In genomic region chr3:101512521-101513418, GRCh38 we compare ENCODE assay signal across 8 cellular contexts. TPM values are rescaled to one million over a fixed set of nuclear protein-coding genes. Genes with fewer than 3 reads are reported as not detected.
DNase-seq lines count a peak whose midpoint lies in the region; ATAC-seq and TF ChIP-seq lines count a peak whose summit lies in the region.

SENP7 (minus strand) TSS chr3:101513212; CDS start chr3:101513130, 82 bp downstream.

- H3K9me3 Mint-ChIP-seq in activated CD4-positive, alpha-beta T cell treated with anti-CD3 and anti-CD28 coated beads, Interleukin-2, amount 10 ng/mL, durations not matched to agents 24 days and 14 days: peaks cover 3% of the 10 kb centered on the region

- no peak for TF ChIP-seq CTCF in AG04449 (IDR thresholded peaks at IDR 0.05; ENCODE audit: insufficient read depth, low read length, missing control alignments)

- POLR2A ChIA-PET in AG04449 (lab: Yijun Ruan, JAX): interaction anchor here (0.6 kb wide), 2 partner anchors 40 to 424 kb away, joined by 3 read pairs; no protein-coding TSS in a partner anchor

- intact Hi-C loops in activated CD4-positive, alpha-beta T cell treated with anti-CD3 and anti-CD28 coated beads, Interleukin-2, amount 10 ng/mL, durations not matched to agents 24 days and 14 days (cut with micrococcal nuclease): loop anchor here (1.0 to 5.0 kb wide), 2 partner anchors 49 to 800 kb away; partner anchors contain the start of gene TRMT10C

- H3K4me1 Mint-ChIP-seq in activated CD4-positive, alpha-beta T cell treated with anti-CD3 and anti-CD28 coated beads, Interleukin-2, amount 10 ng/mL, durations not matched to agents 24 days and 14 days: peaks cover 27% of the 10 kb centered on the region

- CTCF ChIA-PET in AG04449 (lab: Yijun Ruan, JAX): interaction anchor here (0.7 to 1.6 kb wide), 4 partner anchors 10 to 62 kb away, joined by 3 to 5 read pairs (median 3); partner anchors contain the start of gene PCNP

- H3K27ac Mint-ChIP-seq in activated CD4-positive, alpha-beta T cell treated with anti-CD3 and anti-CD28 coated beads, Interleukin-2, amount 10 ng/mL, durations not matched to agents 24 days and 14 days: peak within 1 kb of the TSS; percentile 100

- DNase-seq in AG04449 (ENCODE audit: low read depth, low spot score) (no peak), NCI-H510A treated with DMSO at 0.1 percent for 48 hours (lab: John Stamatoyannopoulos, UW) (peak; percentile 61), dedifferentiated amniotic fluid mesenchymal stem cell (ENCODE audit: extremely low spot score) (peak; percentile 73), left lobe of liver (ENCODE audit: low spot score) (peak; percentile 83)
- DNase-seq in activated CD4-positive, alpha-beta T cell treated with anti-CD3 and anti-CD28 coated beads, Interleukin-2, amount 10 ng/mL, durations not matched to agents 24 days and 14 days: peak; percentile 94
- DNase-seq in stimulated activated CD4-positive, alpha-beta T cell treated with anti-CD3 and anti-CD28 coated beads, Interleukin-2, amount 100 ng/mL, for 4 hours (ENCODE audit: low read depth): peak; percentile 58

- H3K36me3 Mint-ChIP-seq in activated CD4-positive, alpha-beta T cell treated with anti-CD3 and anti-CD28 coated beads, Interleukin-2, amount 10 ng/mL, durations not matched to agents 24 days and 14 days (ENCODE audit: low read depth): peaks cover 13% of the 10 kb centered on the region

- H3K4me3 ChIP-seq in AG04449 (ENCODE audit: low read depth, low read length): peak within 1 kb of the TSS; percentile 80

- peak; percentile 65 for ATAC-seq in GM18907 (IDR thresholded peaks at IDR 0.05; ENCODE audit: unreplicated experiment)
- peak; percentile 49 for ATAC-seq in HG03280 (IDR thresholded peaks at IDR 0.05; ENCODE audit: unreplicated experiment)
- ATAC-seq in left lobe of liver: peak; percentile 90

- peak within 1 kb of the TSS; percentile 99 for H3K4me3 Mint-ChIP-seq in activated CD4-positive, alpha-beta T cell treated with anti-CD3 and anti-CD28 coated beads, Interleukin-2, amount 10 ng/mL, durations not matched to agents 24 days and 14 days

- H3K27me3 Mint-ChIP-seq in activated CD4-positive, alpha-beta T cell treated with anti-CD3 and anti-CD28 coated beads, Interleukin-2, amount 10 ng/mL, durations not matched to agents 24 days and 14 days: peaks cover 3% of the 10 kb centered on the region

RNA-seq across cellular contexts. Expression of gene SENP7, which starts in this region (rescaled TPM):
- total RNA-seq in activated CD4-positive, alpha-beta T cell treated with anti-CD3 and anti-CD28 coated beads, Interleukin-2, amount 10 ng/mL, durations not matched to agents 24 days and 14 days: 8.1 and 9.5 TPM in 2 replicates
- 3.6 TPM for total RNA-seq in left lobe of liver
